Comparison of ENCODE assay signal across 20 cellular contexts in the genomic region with DNA sequence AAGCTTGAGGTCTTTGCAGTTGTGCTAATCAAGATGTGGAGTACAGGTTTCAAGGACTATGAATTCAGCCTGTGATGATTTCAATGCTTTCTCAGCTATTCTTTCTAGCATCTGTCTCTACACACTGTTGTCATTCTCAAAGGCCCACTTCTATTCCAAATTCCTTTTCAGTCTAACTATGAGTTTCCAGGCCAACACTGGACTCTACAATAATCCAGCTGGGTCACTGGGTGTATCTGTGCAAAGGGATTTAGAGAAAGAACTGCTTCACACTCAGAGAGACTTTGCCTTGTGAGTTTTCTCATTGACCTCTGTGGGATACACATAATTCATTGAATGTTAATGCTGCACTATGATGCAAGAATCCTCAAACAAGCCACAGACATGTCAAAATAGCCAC.
"Had no signal": no experiment of that assay in that cellular context is flagged by ENCODE, and none has a peak within 500 bp of the region (broad histone marks: within the 10 kb centered on the region; RNA-seq: fewer than 3 reads in every experiment).

No MANE protein-coding gene starts in this region.

- H3K9me3 ChIP-seq: ovary, right lobe of liver, suprapubic skin had no signal

- H3K4me2 ChIP-seq: hepatocyte had no signal

- H2AFZ ChIP-seq: hepatocyte had no signal

- H3K4me1 ChIP-seq: left ventricle myocardium inferior, right atrium auricular region, right lobe of liver, suprapubic skin, tibial artery, upper lobe of right lung had no signal

- H3K27me3 ChIP-seq: hepatocyte, right atrium auricular region, right lobe of liver, suprapubic skin, tibial artery, upper lobe of right lung had no signal

- H3K27ac ChIP-seq: hepatocyte, left ventricle myocardium inferior, ovary, right atrium auricular region, right lobe of liver, skin epidermis, suprapubic skin, thoracic aorta, tibial artery, upper lobe of right lung had no signal

- H3K79me2 ChIP-seq: hepatocyte had no signal

- ATAC-seq: naive thymus-derived CD4-positive, alpha-beta T cell; natural killer cell treated with Interleukin-12 subunit alpha and Interleukin-12 subunit beta and Interleukin-15 and Interleukin-18, amount 100 ng/mL, for 72 hours; right lobe of liver; stimulated activated effector memory CD8-positive, alpha-beta T cell treated with anti-CD3 and anti-CD28 coated beads, Interleukin-12 subunit alpha, Interleukin-12 subunit beta, amount 100 ng/mL, for 72 hours; upper lobe of right lung had no signal

- H3K4me3 ChIP-seq: hepatocyte, left ventricle myocardium inferior, lung, ovary, right atrium auricular region, right lobe of liver, skin epidermis, suprapubic skin, thoracic aorta, tibial artery, upper lobe of right lung had no signal

- H3K36me3 ChIP-seq: left ventricle myocardium inferior, ovary, right atrium auricular region, right lobe of liver, suprapubic skin, thoracic aorta, tibial artery, upper lobe of right lung had no signal

- DNase-seq: islet precursor cell; left ventricle myocardium inferior; midbrain; naive thymus-derived CD4-positive, alpha-beta T cell; ovary; right lobe of liver; stimulated activated CD4-positive, alpha-beta T cell treated with anti-CD3 and anti-CD28 coated beads, Interleukin-12 subunit alpha, Interleukin-12 subunit beta, amount 100 ng/mL, for 4 hours; stimulated activated CD4-positive, alpha-beta T cell treated with anti-CD3 and anti-CD28 coated beads, Interleukin-4, amount 100 ng/mL, for 24 hours; stimulated activated naive CD4-positive, alpha-beta T cell; tibial artery; trophoblast cell; upper lobe of right lung had no signal
